ENCODE assay signal across 24 cellular contexts in the genomic region with DNA sequence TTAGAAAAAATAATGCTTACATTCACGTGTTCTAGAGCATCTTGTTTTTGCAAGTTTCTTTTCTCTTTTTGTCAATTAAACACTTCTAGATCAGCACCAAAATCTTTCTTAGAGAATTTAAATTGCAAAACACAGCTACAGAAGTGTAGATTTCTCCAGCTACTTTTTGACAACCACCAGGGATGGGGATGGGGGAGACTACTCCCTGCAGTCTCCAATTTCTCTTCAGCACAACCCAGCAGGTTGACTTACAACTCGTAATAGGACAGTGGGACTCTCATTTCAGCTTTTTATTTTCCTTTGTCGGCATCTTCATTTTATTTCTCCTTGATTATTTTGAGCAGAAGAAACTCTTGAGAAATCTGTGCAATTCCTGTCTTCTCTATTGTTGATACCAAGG.
"Had no signal": no experiment of that assay in that cellular context is flagged by ENCODE, and none has a peak within 500 bp of the region (broad histone marks: within the 10 kb centered on the region; RNA-seq: fewer than 3 reads in every experiment).

No MANE protein-coding gene starts in this region.

- H3K27ac Mint-ChIP-seq: natural killer cell; stimulated activated effector memory CD8-positive, alpha-beta T cell treated with anti-CD3 and anti-CD28 coated beads, Interleukin-12 subunit alpha, Interleukin-12 subunit beta, amount 100 ng/mL, for 72 hours; type B pancreatic cell had no signal

- H3K9me3 Mint-ChIP-seq: type B pancreatic cell had no signal

- H3K27me3 Mint-ChIP-seq: type B pancreatic cell had no signal

- H3K27ac ChIP-seq: dorsolateral prefrontal cortex, heart left ventricle, pancreas, prostate gland, right lobe of liver, suprapubic skin, thyroid gland had no signal

- H3K36me3 Mint-ChIP-seq: natural killer cell; stimulated activated effector memory CD8-positive, alpha-beta T cell treated with anti-CD3 and anti-CD28 coated beads, Interleukin-12 subunit alpha, Interleukin-12 subunit beta, amount 100 ng/mL, for 72 hours; type B pancreatic cell had no signal

- DNase-seq: cortex of kidney; dorsolateral prefrontal cortex; effector memory CD4-positive, alpha-beta T cell; heart left ventricle; hippocampal formation; kidney glomerular epithelial cell; natural killer cell; occipital lobe; pancreas; retina; right lobe of liver; stimulated activated CD4-positive, alpha-beta T cell treated with anti-CD3 and anti-CD28 coated beads, Interleukin-4, amount 100 ng/mL, for 1 hour; stimulated activated CD8-positive, alpha-beta memory T cell treated with anti-CD3 and anti-CD28 coated beads, Interleukin-4, amount 100 ng/mL, for 48 hours; stimulated activated naive CD8-positive, alpha-beta T cell treated with anti-CD3 and anti-CD28 coated beads, Interleukin-15, Interleukin-2, amounts not matched to agents 100 U/mL and 50 U/mL, for 24 hours; thyroid gland had no signal

- H3K4me3 ChIP-seq: dorsolateral prefrontal cortex, heart left ventricle, pancreas, prostate gland, right lobe of liver, suprapubic skin, thyroid gland had no signal

- H3K27me3 ChIP-seq: dorsolateral prefrontal cortex, heart left ventricle, pancreas, right lobe of liver, suprapubic skin, thyroid gland had no signal

- H3K9me3 ChIP-seq: pancreas, prostate gland, right lobe of liver, suprapubic skin, thyroid gland had no signal

- H3K4me1 Mint-ChIP-seq: natural killer cell; neural crest cell; stimulated activated effector memory CD8-positive, alpha-beta T cell treated with anti-CD3 and anti-CD28 coated beads, Interleukin-12 subunit alpha, Interleukin-12 subunit beta, amount 100 ng/mL, for 72 hours had no signal

- H3K4me1 ChIP-seq: heart left ventricle, pancreas, prostate gland, right lobe of liver, suprapubic skin, thyroid gland had no signal

- H3K36me3 ChIP-seq: heart left ventricle, pancreas, prostate gland, right lobe of liver, suprapubic skin, thyroid gland had no signal

- H3K4me3 Mint-ChIP-seq: natural killer cell; neural crest cell; stimulated activated effector memory CD8-positive, alpha-beta T cell treated with anti-CD3 and anti-CD28 coated beads, Interleukin-12 subunit alpha, Interleukin-12 subunit beta, amount 100 ng/mL, for 72 hours; type B pancreatic cell had no signal

- FAIRE-seq: frontal cortex, pancreas, urothelium cell line had no signal

- ATAC-seq: esophagus mucosa; heart left ventricle; left lobe of liver; natural killer cell; pancreas; right lobe of liver; stimulated activated effector memory CD8-positive, alpha-beta T cell treated with anti-CD3 and anti-CD28 coated beads, Interleukin-12 subunit alpha, Interleukin-12 subunit beta, amount 100 ng/mL, for 72 hours; stimulated activated naive CD8-positive, alpha-beta T cell treated with anti-CD3 and anti-CD28 coated beads, Interleukin-15, Interleukin-2, amounts not matched to agents 100 U/mL and 50 U/mL, for 24 hours had no signal
